Comparison of ENCODE assay signal across 13 cellular contexts in the genomic region with DNA sequence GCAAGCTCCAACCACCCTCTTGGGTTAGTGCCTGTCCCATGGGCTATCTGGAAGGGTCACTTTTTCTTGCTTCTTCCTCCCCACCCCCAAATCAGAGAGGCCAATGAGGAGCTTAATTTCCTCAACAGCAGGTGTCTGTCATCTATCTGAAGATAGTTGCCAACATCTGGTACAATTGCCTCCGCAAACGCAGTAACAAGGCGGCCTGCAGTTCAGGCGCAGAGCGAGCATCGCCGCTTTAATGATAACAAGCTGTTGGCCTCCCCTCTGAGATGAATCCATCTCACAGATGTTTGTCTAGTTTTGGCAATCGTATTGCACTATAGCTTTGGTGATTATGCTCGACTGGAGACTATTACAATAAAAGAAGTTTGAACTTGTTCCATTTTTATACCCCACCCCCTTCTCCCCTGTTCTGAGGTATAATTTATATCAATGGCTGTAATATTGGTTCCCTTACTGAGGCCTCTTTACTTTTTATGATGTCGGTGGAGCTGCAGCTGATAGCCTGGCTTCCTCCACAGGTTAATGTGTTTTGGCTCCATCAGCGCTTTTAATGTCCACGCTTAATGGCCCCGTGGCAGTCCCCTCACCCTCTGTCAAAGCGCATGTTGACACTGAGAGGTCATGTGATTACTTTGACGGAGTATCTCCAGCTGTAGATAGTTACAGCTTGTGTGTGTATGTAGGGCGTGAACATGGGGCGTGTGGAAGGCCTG.
DNase-seq lines count a peak whose midpoint lies in the region; ATAC-seq, FAIRE-seq and TF ChIP-seq lines count a peak whose summit lies in the region.
"Had no signal": no experiment of that assay in that cellular context is flagged by ENCODE, and none has a peak within 500 bp of the region (broad histone marks: within the 10 kb centered on the region; RNA-seq: fewer than 3 reads in every experiment).

No MANE protein-coding gene starts in this region.

- H3K4me1 ChIP-seq in HepG2 (ENCODE audit: insufficient read depth, low read length) (peaks cover 49% of the 10 kb centered on the region), right lobe of liver (peaks cover 0 to 6% (median 0%) of the 10 kb centered on the region in 4 donors)

- H2AFZ ChIP-seq in HepG2 (ENCODE audit: low read length) = no peak overlapping the region

- no TSS peak for BruUV-seq in HepG2 (replicated peaks; lab: Mats Ljungman, UMichigan)

- 96% methylated on average over 17 of the region's 17 CpGs for WGBS in HepG2 (ENCODE audit: low lambda C conversion rate)
- WGBS in right lobe of liver (ENCODE audit: insufficient coverage, low coverage, low lambda C conversion rate, missing lambda C conversion rate) = 86% methylated on average over 10 of the region's 17 CpGs

- ATAC-seq in HepG2 (no peak), right lobe of liver (no peak), GM21528 (IDR thresholded peaks at IDR 0.05; ENCODE audit: low FRiP score, unreplicated experiment) (no peak), HG03097 (IDR thresholded peaks at IDR 0.05; ENCODE audit: low FRiP score, unreplicated experiment) (no peak)
- ATAC-seq: esophagus mucosa had no signal

- no peak overlapping the region for H3K9ac ChIP-seq in HepG2 (ENCODE audit: insufficient read depth, low read depth, low read length)

- no peak overlapping the region for H3K27ac ChIP-seq in HepG2 (ENCODE audit: extremely low read length, insufficient read depth, low read length)
- H3K27ac ChIP-seq in right lobe of liver = no peak overlapping the region

- H3K36me3 ChIP-seq in HepG2 (replicated peaks in 1 of 2; ENCODE audit: control insufficient read depth in 1 of 2, insufficient read depth in 2 of 2, low read length in 2 of 2) (peaks cover 7 to 21% of the 10 kb centered on the region in 2 experiments; a peak in 4 of 5 replicates), right lobe of liver (no peaks in the 10 kb centered on the region)

- no peak for TF ChIP-seq CTCF in HepG2 (CRISPR knock-in tag; IDR thresholded peaks at IDR 0.05)
- no peak for TF ChIP-seq CTCF in right lobe of liver (IDR thresholded peaks at IDR 0.05)
- TF ChIP-seq CTCF in fibroblast of mammary gland (conservative IDR thresholded peaks at IDR 0.05; ENCODE audit: control insufficient read depth, insufficient read depth, low read depth, low read length) = no peak

- intact Hi-C loops in HepG2 (cut with micrococcal nuclease; ENCODE audit: unreplicated experiment) = no loop called here
- intact Hi-C loops in right lobe of liver (cut with DNase I) = no loop called here

- H3K9me3 ChIP-seq in HepG2 (ENCODE audit: low read length) (no peaks in the 10 kb centered on the region), right lobe of liver (no peaks in the 10 kb centered on the region)

- POLR2A ChIA-PET in HepG2 (lab: Yijun Ruan, JAX) = no interaction called here

- in situ Hi-C loops in HepG2 (cut with HindIII; ENCODE audit: extremely low pct_ligation_motif_present, low pct_unique_long_range_greater_than_20kb) = no loop called here

- TF ChIP-seq RAD21 in HepG2 (CRISPR knock-in tag; IDR thresholded peaks at IDR 0.05) = no peak

- H3K27me3 ChIP-seq in HepG2 (ENCODE audit: control insufficient read depth in 1 of 2, insufficient read depth in 2 of 2, low read length in 2 of 2) (no peaks in the 10 kb centered on the region), right lobe of liver (no peaks in the 10 kb centered on the region)

- no peak for DNase-seq in HepG2 (ENCODE audit: low spot score)
- no peak for DNase-seq in right lobe of liver
- peak; percentile 93 for DNase-seq in NCI-H510A treated with DMSO at 0.1 percent for 48 hours (lab: John Stamatoyannopoulos, UW)
- peak; percentile 27 for DNase-seq in fibroblast of mammary gland (ENCODE audit: low read depth)
- no peak for DNase-seq in urothelium cell line (ENCODE audit: low spot score)
- DNase-seq in MV-4-11 (lab: John Stamatoyannopoulos, UW) = no peak
- DNase-seq: activated CD4-positive, CD25-positive, alpha-beta regulatory T cell treated with anti-CD3 and anti-CD28 coated beads, Interleukin-2, amount 50 U/mL, for 72 hours; trophoblast cell had no signal

- TF ChIP-seq EP300 in HepG2 (IDR thresholded peaks at IDR 0.05; ENCODE audit: low read depth in 2 of 2, low read length in 2 of 2) (no peak), HepG2 (CRISPR knock-in tag; IDR thresholded peaks at IDR 0.05; ENCODE audit: borderline replicate concordance) (no peak)

- no peak overlapping the region for H3K4me2 ChIP-seq in HepG2 (ENCODE audit: low read depth, low read length)

- CTCF ChIA-PET in HepG2 (lab: Yijun Ruan, JAX; ENCODE audit: low intra/inter-chr PET ratio, low total read pairs) = no interaction called here

- H3K4me3 ChIP-seq in HepG2 (replicated peaks in 1 of 3; ENCODE audit: insufficient read depth in 1 of 3, low read depth in 2 of 3, low read length in 3 of 3) = no peak overlapping the region
- no peak overlapping the region for H3K4me3 ChIP-seq in right lobe of liver
- H3K4me3 ChIP-seq in fibroblast of mammary gland (ENCODE audit: control insufficient read depth, low read depth, low read length) = no peak overlapping the region

- FAIRE-seq in HepG2 (lab: Jason Lieb, UNC) (no peak), urothelium cell line (lab: Jason Lieb, UNC) (peak; percentile 30)
- FAIRE-seq: bronchial epithelial cell, HTR-8/SVneo had no signal

- peaks cover 30% of the 10 kb centered on the region for H3K79me2 ChIP-seq in HepG2 (ENCODE audit: insufficient read depth, low read length)

- TF ChIP-seq POLR2A in HepG2 (IDR thresholded peaks at IDR 0.05; ENCODE audit: insufficient read depth in 1 of 2, low read depth in 2 of 2, low read length in 2 of 2) (no peak), right lobe of liver (IDR thresholded peaks at IDR 0.05) (no peak)

- H4K20me1 ChIP-seq in HepG2 (ENCODE audit: insufficient read depth, low read length) = no peaks in the 10 kb centered on the region

TF ChIP-seq in HepG2, 621 proteins besides CTCF, POLR2A, EP300 and RAD21:
- TF ChIP-seq SOX5 (CRISPR knock-in tag; IDR thresholded peaks at IDR 0.05; ENCODE audit: borderline replicate concordance) = no peak
- peak; percentile 55 for TF ChIP-seq RBM22 (optimal IDR thresholded peaks at IDR 0.05; ENCODE audit: low read length)
- TF ChIP-seq FOXM1 (CRISPR knock-in tag; IDR thresholded peaks at IDR 0.05) = no peak
- no peak for TF ChIP-seq SRSF4 (IDR thresholded peaks at IDR 0.05; ENCODE audit: low read depth, low read length, poor library complexity, severe bottlenecking)
- TF ChIP-seq ZNF780A (CRISPR knock-in tag; IDR thresholded peaks at IDR 0.05) = no peak
- TF ChIP-seq, protein P1, sequence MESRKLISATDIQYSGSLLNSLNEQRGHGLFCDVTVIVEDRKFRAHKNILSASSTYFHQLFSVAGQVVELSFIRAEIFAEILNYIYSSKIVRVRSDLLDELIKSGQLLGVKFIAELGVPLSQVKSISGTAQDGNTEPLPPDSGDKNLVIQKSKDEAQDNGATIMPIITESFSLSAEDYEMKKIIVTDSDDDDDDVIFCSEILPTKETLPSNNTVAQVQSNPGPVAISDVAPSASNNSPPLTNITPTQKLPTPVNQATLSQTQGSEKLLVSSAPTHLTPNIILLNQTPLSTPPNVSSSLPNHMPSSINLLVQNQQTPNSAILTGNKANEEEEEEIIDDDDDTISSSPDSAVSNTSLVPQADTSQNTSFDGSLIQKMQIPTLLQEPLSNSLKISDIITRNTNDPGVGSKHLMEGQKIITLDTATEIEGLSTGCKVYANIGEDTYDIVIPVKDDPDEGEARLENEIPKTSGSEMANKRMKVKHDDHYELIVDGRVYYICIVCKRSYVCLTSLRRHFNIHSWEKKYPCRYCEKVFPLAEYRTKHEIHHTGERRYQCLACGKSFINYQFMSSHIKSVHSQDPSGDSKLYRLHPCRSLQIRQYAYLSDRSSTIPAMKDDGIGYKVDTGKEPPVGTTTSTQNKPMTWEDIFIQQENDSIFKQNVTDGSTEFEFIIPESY (CRISPR knock-in tag; IDR thresholded peaks at IDR 0.05) = peak; percentile 83
- TF ChIP-seq ISL2 (CRISPR knock-in tag; IDR thresholded peaks at IDR 0.05) = no peak
TF ChIP-seq in HepG2: peak in this region for 2.

Comparison
In these comparisons a context has a peak if more than half of its experiments do, and no peak if none do; other contexts are left out.
1. DNase-seq: peak in NCI-H510A treated with DMSO at 0.1 percent for 48 hours (single experiment) and fibroblast of mammary gland (single experiment); none in HepG2 (single experiment), right lobe of liver (0 of 3), urothelium cell line (single experiment) and MV-4-11 (single experiment).